ENCODE assay signal across 8 cellular contexts in genomic region chr14:52299692-52300278, GRCh38. TPM values are rescaled to one million over a fixed set of nuclear protein-coding genes. Genes with fewer than 3 reads are reported as not detected.
A peak's percentile ranks its signal among the peaks of the same experiment; 100 is the strongest.
DNase-seq lines count a peak whose midpoint lies in the region; ATAC-seq and TF ChIP-seq lines count a peak whose summit lies in the region.

No MANE protein-coding gene starts in this region.

- no peaks in the 10 kb centered on the region for H3F3A ChIP-seq in neural progenitor cell (ENCODE audit: low read depth)

- no peak overlapping the region for H2AFZ ChIP-seq in fibroblast of lung (ENCODE audit: low read length)
- no peak overlapping the region for H2AFZ ChIP-seq in neural progenitor cell (replicated peaks)

- peaks cover 2% of the 10 kb centered on the region for H3K27me3 Mint-ChIP-seq in neural progenitor cell (ENCODE audit: insufficient read depth, low read depth)

- H3K9me3 ChIP-seq in fibroblast of lung (ENCODE audit: control insufficient read depth, insufficient read depth, low read depth, low read length) (no peaks in the 10 kb centered on the region), neural progenitor cell (ENCODE audit: low read depth) (no peaks in the 10 kb centered on the region)

- H3K4me1 ChIP-seq in fibroblast of lung (ENCODE audit: control insufficient read depth, extremely low read depth, insufficient read depth, low read length) (no peaks in the 10 kb centered on the region), neural progenitor cell (no peaks in the 10 kb centered on the region)

- no peak overlapping the region for H3K4me3 Mint-ChIP-seq in neural progenitor cell

- no peaks in the 10 kb centered on the region for H3K36me3 Mint-ChIP-seq in neural progenitor cell

- peak; percentile 41 to 51 for ATAC-seq in activated CD4-positive, CD25-positive, alpha-beta regulatory T cell treated with anti-CD3 and anti-CD28 coated beads, Interleukin-2, amount 50 U/mL, for 24 hours
- ATAC-seq in SK-N-SH treated with all-trans-retinoic acid at 6 μM for 48 hours = peak; percentile 77
- ATAC-seq in GM19395 (IDR thresholded peaks at IDR 0.05; ENCODE audit: unreplicated experiment) = no peak
- no peak for ATAC-seq in GM21360 (IDR thresholded peaks at IDR 0.05; ENCODE audit: unreplicated experiment)

- H3K27me3 ChIP-seq in fibroblast of lung (ENCODE audit: control insufficient read depth, insufficient read depth, low read length) = no peaks in the 10 kb centered on the region
- H3K27me3 ChIP-seq in neural progenitor cell = no peaks in the 10 kb centered on the region

- DNase-seq in activated CD4-positive, CD25-positive, alpha-beta regulatory T cell (lab: John Stamatoyannopoulos, UW) = no peak
- DNase-seq in fibroblast of lung (ENCODE audit: low read depth in 2 of 2) (peak; percentile 58 to 82), neural progenitor cell (ENCODE audit: low spot score) (peak; percentile 33)

- TF ChIP-seq CTCF in LNCAP (IDR thresholded peaks at IDR 0.05) (peak; percentile 73), fibroblast of lung (conservative IDR thresholded peaks at IDR 0.05 in 1 of 2, IDR thresholded peaks at IDR 0.05 in 1 of 2; ENCODE audit: low read depth in 1 of 2, low read length in 2 of 2) (peak; percentile 50 to 59), neural progenitor cell (IDR thresholded peaks at IDR 0.05) (peak; percentile 81)

- H3K9ac ChIP-seq in fibroblast of lung (ENCODE audit: insufficient read depth, low read length) (no peak overlapping the region), neural progenitor cell (no peak overlapping the region)

- H3K27ac Mint-ChIP-seq in neural progenitor cell = no peak overlapping the region

- H3K4me1 Mint-ChIP-seq in neural progenitor cell = no peaks in the 10 kb centered on the region

- no peak overlapping the region for H3K27ac ChIP-seq in fibroblast of lung (ENCODE audit: insufficient read depth, low read length)
- no peak overlapping the region for H3K27ac ChIP-seq in neural progenitor cell

- no peaks in the 10 kb centered on the region for H4K20me1 ChIP-seq in fibroblast of lung (ENCODE audit: control insufficient read depth, extremely low read depth, insufficient read depth, low read length)
- H4K20me1 ChIP-seq in neural progenitor cell (ENCODE audit: low read depth) = no peaks in the 10 kb centered on the region

- no peaks in the 10 kb centered on the region for H3K9me3 Mint-ChIP-seq in neural progenitor cell

- H3K79me2 ChIP-seq in fibroblast of lung (ENCODE audit: control insufficient read depth, insufficient read depth, low read length) (no peaks in the 10 kb centered on the region), neural progenitor cell (ENCODE audit: low read depth) (no peaks in the 10 kb centered on the region)

- H3K36me3 ChIP-seq in fibroblast of lung (ENCODE audit: control insufficient read depth, insufficient read depth, low read length) = no peaks in the 10 kb centered on the region
- H3K36me3 ChIP-seq in neural progenitor cell = no peaks in the 10 kb centered on the region

- H3K4me2 ChIP-seq in fibroblast of lung (ENCODE audit: extremely low read depth, insufficient read depth, low read length) (no peak overlapping the region), neural progenitor cell (no peak overlapping the region)

- H3K4me3 ChIP-seq in fibroblast of lung (replicated peaks in 1 of 4; ENCODE audit: control extremely low read depth in 1 of 4, insufficient read depth in 1 of 4, low read depth in 3 of 4, low read length in 4 of 4) (no peak overlapping the region), neural progenitor cell (no peak overlapping the region)

TF ChIP-seq in SK-N-SH treated with all-trans-retinoic acid at 6 μM for 48 hours, 23 proteins besides CTCF, POLR2A, EP300 and RAD21:
- TF ChIP-seq ESRRG (CRISPR knock-in tag; IDR thresholded peaks at IDR 0.05) (no peak), CREB5 (CRISPR knock-in tag; IDR thresholded peaks at IDR 0.05; ENCODE audit: low read depth) (no peak), PPARA (CRISPR knock-in tag; IDR thresholded peaks at IDR 0.05; ENCODE audit: borderline replicate concordance) (no peak)

RNA-seq across cellular contexts. Expression of gene PTGER2, which starts 14.3 kb away (rescaled TPM):
- 30.0 and 38.8 TPM in 2 replicates for total RNA-seq in fibroblast of lung
- polyA plus RNA-seq in fibroblast of lung = 15.9 and 27.3 TPM in 2 replicates
- polyA plus RNA-seq in fibroblast of lung (2012) = 17.5 and 32.4 TPM in 2 replicates
- 5.1 and 5.7 TPM in 2 replicates for polyA minus RNA-seq in fibroblast of lung (ENCODE audit: low replicate concordance)
- not detected in 2 replicates for total RNA-seq in neural progenitor cell (ENCODE audit: low replicate concordance)

RNA-seq across cellular contexts. Expression of gene PTGDR, which starts 32.3 kb away (rescaled TPM):
- total RNA-seq in fibroblast of lung (not detected in 2 replicates), neural progenitor cell (ENCODE audit: low replicate concordance) (0.58 and 0.71 TPM in 2 replicates)
- 0.08 TPM in 1 of 2 replicates, not detected in the other for polyA plus RNA-seq in fibroblast of lung
- polyA plus RNA-seq in fibroblast of lung (2012) = 0.06 and 0.10 TPM in 2 replicates
- not detected in 2 replicates for polyA minus RNA-seq in fibroblast of lung (ENCODE audit: low replicate concordance)

Comparison
In these comparisons a context has a peak if more than half of its experiments do, and no peak if none do; other contexts are left out.
1. ATAC-seq: peak in activated CD4-positive, CD25-positive, alpha-beta regulatory T cell treated with anti-CD3 and anti-CD28 coated beads, Interleukin-2, amount 50 U/mL, for 24 hours (2 of 2) and SK-N-SH treated with all-trans-retinoic acid at 6 μM for 48 hours (single experiment); none in GM19395 (single experiment) and GM21360 (single experiment).
2. DNase-seq: peak in fibroblast of lung (2 of 2) and neural progenitor cell (single experiment); none in activated CD4-positive, CD25-positive, alpha-beta regulatory T cell (0 of 4).
3. RNA of gene PTGER2, which starts 14.3 kb away (total RNA-seq): 30.0 to 38.8 TPM in fibroblast of lung; not detected in neural progenitor cell; every median in the first group is over 10 times any median in the second.
4. Peak in every context shown above with its lines, with median percentiles within 50 percentile points of each other: CTCF ChIP-seq.